Comparison of ENCODE assay signal across 1 cellular context in the genomic region with DNA sequence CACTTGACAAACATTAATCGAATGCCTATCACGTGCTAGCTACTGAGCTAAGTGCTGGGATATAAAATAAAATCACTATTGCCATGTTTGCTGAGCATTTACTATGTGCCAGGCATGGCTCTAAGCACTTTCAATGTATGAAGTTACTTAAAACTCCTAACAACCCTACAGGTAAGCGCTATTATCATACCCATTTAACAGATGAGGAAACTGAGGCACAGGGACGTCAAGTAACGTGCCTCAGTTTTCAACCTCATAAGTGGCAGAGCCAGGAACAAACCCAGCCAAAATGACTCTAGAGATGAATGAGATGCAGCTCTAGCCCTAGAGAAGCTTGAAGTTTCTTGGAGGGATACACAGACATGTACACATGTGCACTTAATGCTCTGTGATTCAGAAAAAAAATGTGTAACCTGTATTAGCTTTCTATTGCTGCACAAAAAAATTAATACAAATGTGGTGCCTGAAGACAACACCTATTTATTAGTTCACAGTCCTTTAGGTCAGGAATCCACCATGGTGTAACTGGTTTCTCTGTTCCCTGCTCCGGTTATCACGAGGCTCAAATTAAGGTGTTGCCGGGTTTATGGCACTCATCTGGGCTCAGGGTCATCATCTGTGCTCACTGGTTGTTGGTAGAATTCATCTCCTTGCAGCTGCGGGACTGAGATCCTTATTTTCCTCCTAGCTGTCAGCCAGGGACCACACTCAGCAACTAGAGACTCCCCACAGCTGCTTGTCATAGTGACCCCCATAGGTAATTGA.
TF ChIP-seq lines count a peak whose summit lies in the region.

No MANE protein-coding gene starts in this region.

TF ChIP-seq in A549, 52 proteins besides CTCF, POLR2A, EP300 and RAD21 (continued from another document):
- TF ChIP-seq, protein P1, sequence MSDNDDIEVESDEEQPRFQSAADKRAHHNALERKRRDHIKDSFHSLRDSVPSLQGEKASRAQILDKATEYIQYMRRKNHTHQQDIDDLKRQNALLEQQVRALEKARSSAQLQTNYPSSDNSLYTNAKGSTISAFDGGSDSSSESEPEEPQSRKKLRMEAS (IDR thresholded peaks at IDR 0.05) = no peak
- TF ChIP-seq CBX2 (IDR thresholded peaks at IDR 0.05; ENCODE audit: borderline replicate concordance, low read depth) (no peak), RFX5 (IDR thresholded peaks at IDR 0.05) (no peak), HOXB13 (CRISPR knock-in tag; IDR thresholded peaks at IDR 0.05; ENCODE audit: low read depth) (no peak), HDAC2 (IDR thresholded peaks at IDR 0.05) (no peak), SMC3 (IDR thresholded peaks at IDR 0.05) (no peak)
- TF ChIP-seq, protein P2, sequence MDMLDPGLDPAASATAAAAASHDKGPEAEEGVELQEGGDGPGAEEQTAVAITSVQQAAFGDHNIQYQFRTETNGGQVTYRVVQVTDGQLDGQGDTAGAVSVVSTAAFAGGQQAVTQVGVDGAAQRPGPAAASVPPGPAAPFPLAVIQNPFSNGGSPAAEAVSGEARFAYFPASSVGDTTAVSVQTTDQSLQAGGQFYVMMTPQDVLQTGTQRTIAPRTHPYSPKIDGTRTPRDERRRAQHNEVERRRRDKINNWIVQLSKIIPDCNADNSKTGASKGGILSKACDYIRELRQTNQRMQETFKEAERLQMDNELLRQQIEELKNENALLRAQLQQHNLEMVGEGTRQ (IDR thresholded peaks at IDR 0.05) = no peak
- TF ChIP-seq, protein P3, sequence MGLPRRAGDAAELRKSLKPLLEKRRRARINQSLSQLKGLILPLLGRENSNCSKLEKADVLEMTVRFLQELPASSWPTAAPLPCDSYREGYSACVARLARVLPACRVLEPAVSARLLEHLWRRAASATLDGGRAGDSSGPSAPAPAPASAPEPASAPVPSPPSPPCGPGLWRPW (IDR thresholded peaks at IDR 0.05) = no peak
